ENCODE assay signal across 8 cellular contexts in genomic region chr16:15154005-15154404, GRCh38. TPM values are rescaled to one million over a fixed set of nuclear protein-coding genes. Genes with fewer than 3 reads are reported as not detected.
A peak's percentile ranks its signal among the peaks of the same experiment; 100 is the strongest.
DNase-seq lines count a peak whose midpoint lies in the region; ATAC-seq and TF ChIP-seq lines count a peak whose summit lies in the region.
"Not testable (repeated sequence)": the region's sequence is repeated elsewhere in the genome, so short reads cannot be mapped to it uniquely, and the experiment has no call there.

No MANE protein-coding gene starts in this region.

- H3K36me3 ChIP-seq in lung (ENCODE audit: control insufficient read depth in 2 of 2, insufficient read depth in 2 of 2, low read length in 2 of 2); sigmoid colon; uterus: not testable (repeated sequence)

- H3K4me3 Mint-ChIP-seq in activated B cell treated with CpG ODN at 0.5 μM for 24 hours, result peak overlapping the region; percentile 53

- TF ChIP-seq POLR2A in sigmoid colon (IDR thresholded peaks at IDR 0.05); uterus (IDR thresholded peaks at IDR 0.05): not testable (repeated sequence)

- ATAC-seq in activated B cell treated with CpG ODN at 0.5 μM for 24 hours (ENCODE audit: low read depth); lung (ENCODE audit: insufficient read depth, low FRiP score): not testable (repeated sequence)

- POLR2A ChIA-PET in activated B cell treated with CpG ODN at 0.5 μM for 24 hours (lab: Charles Lee), result not testable (repeated sequence)

- H3K4me3 ChIP-seq in astrocyte of the cerebellum (ENCODE audit: low read depth, low read length), result peak overlapping the region; percentile 53
- H3K4me3 ChIP-seq in fibroblast of pulmonary artery (replicated peaks; ENCODE audit: low read depth, low read length), result peak overlapping the region; percentile 53
- H3K4me3 ChIP-seq in lung, result peak overlapping the region; percentile 54
- peak overlapping the region; percentile 48 to 62 (median 56) for H3K4me3 ChIP-seq in sigmoid colon
- peak overlapping the region; percentile 56 to 93 for H3K4me3 ChIP-seq in uterus

- H3K4me1 ChIP-seq in lung (ENCODE audit: control insufficient read depth in 2 of 2, insufficient read depth in 2 of 2, low read length in 2 of 2); sigmoid colon; uterus: not testable (repeated sequence)

- H3K9me3 ChIP-seq in lung (ENCODE audit: control insufficient read depth in 2 of 2, insufficient read depth in 1 of 2, low read length in 1 of 2); sigmoid colon; uterus: not testable (repeated sequence)

- not testable (repeated sequence) for H3K4me1 Mint-ChIP-seq in activated B cell treated with CpG ODN at 0.5 μM for 24 hours

- TF ChIP-seq EP300 in sigmoid colon (IDR thresholded peaks at IDR 0.05), result not testable (repeated sequence)

- H3K27ac ChIP-seq in lung (ENCODE audit: low read depth in 1 of 2, low read length in 1 of 2), result peak overlapping the region; percentile 59 to 84
- H3K27ac ChIP-seq in sigmoid colon, result peak overlapping the region; percentile 82 to 88 (median 84)
- H3K27ac ChIP-seq in uterus, result peak overlapping the region; percentile 75 to 85

- not testable (repeated sequence) for H3K27ac Mint-ChIP-seq in activated B cell treated with CpG ODN at 0.5 μM for 24 hours

- CTCF ChIA-PET in activated B cell treated with CpG ODN at 0.5 μM for 24 hours (lab: Charles Lee), result not testable (repeated sequence)

- not testable (repeated sequence) for H3K27me3 Mint-ChIP-seq in activated B cell treated with CpG ODN at 0.5 μM for 24 hours

- WGBS in lung, 2 donors, result 1% methylated on average over 19 to 35 of the region's 48 CpGs
- 1% methylated on average over 37 to 48 of the region's 48 CpGs for WGBS in sigmoid colon, 2 donors

- intact Hi-C loops in activated B cell treated with CpG ODN at 0.5 μM for 24 hours (cut with micrococcal nuclease); sigmoid colon (cut with DNase I); uterus (cut with DNase I; ENCODE audit: low total_unique reads): not testable (repeated sequence)

- peak; percentile 32 for DNase-seq in EH (ENCODE audit: low read depth)
- DNase-seq in NCI-H146 (lab: John Stamatoyannopoulos, UW), result peak; percentile 21
- not testable (repeated sequence) for DNase-seq in activated B cell treated with CpG ODN at 0.5 μM for 24 hours; astrocyte of the cerebellum (ENCODE audit: low read depth); lung (ENCODE audit: low spot score)
- DNase-seq in fibroblast of pulmonary artery (ENCODE audit: low read depth), result peak; percentile 21
- peak; percentile 84 for DNase-seq in sigmoid colon
- peak; percentile 39 to 52 for DNase-seq in uterus

- not testable (repeated sequence) for H3K27me3 ChIP-seq in lung (ENCODE audit: control insufficient read depth, insufficient read depth); sigmoid colon; uterus

- in situ Hi-C loops in astrocyte of the cerebellum (cut with HindIII; ENCODE audit: low sequenced_read_pairs), result not testable (repeated sequence)

- TF ChIP-seq CTCF in activated B cell treated with CpG ODN at 0.5 μM for 24 hours (IDR thresholded peaks at IDR 0.05); astrocyte of the cerebellum (IDR thresholded peaks at IDR 0.05; ENCODE audit: low read depth, low read length, missing control alignments); fibroblast of pulmonary artery (IDR thresholded peaks at IDR 0.05; ENCODE audit: low read length, missing control alignments); lung (IDR thresholded peaks at IDR 0.05; ENCODE audit: control extremely low read depth, extremely low read depth); sigmoid colon (IDR thresholded peaks at IDR 0.05); uterus (IDR thresholded peaks at IDR 0.05): not testable (repeated sequence)

- not testable (repeated sequence) for H3K9me3 Mint-ChIP-seq in activated B cell treated with CpG ODN at 0.5 μM for 24 hours

- H3K36me3 Mint-ChIP-seq in activated B cell treated with CpG ODN at 0.5 μM for 24 hours (ENCODE audit: low read depth), result not testable (repeated sequence)

RNA-seq across cellular contexts. Expression of gene RRN3, which starts 59.9 kb away (rescaled TPM):
- total RNA-seq in activated B cell treated with CpG ODN at 0.5 μM for 24 hours (34.5 and 35.8 TPM in 2 replicates), lung (10 to 100 TPM; 23.2 to 43.1 TPM), sigmoid colon (10 to 100 TPM; 21.3 to 27.2 (median 25.6) TPM), uterus (10 to 100 TPM; 24.7 to 56.9 (median 38.1) TPM)
- polyA plus RNA-seq in lung (10 to 100 TPM; 11.1 to 15.5 TPM), sigmoid colon (10 to 100 TPM; 14.5 to 17.4 (median 16.9) TPM)
